19 cellular contexts compared by ENCODE assay signal in the genomic region with DNA sequence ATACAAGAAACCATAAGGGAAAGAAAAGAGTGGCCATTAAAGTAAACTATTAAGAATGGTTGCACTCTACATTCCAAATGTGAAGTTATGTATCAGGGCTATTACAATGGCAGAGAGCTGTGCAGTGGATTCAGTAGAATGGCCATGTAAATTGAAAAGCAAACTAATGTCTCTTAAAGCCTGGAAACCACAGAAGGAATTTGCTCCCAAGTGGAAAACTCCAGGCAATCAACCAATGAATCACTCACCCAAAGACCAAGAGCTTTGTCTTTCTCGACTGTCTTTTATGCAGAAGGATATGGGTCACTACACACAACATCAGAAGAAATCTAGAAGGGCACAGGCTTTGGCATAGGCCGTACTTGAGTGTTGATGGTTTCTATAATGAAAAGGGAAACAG.
DNase-seq lines count a peak whose midpoint lies in the region; ATAC-seq and TF ChIP-seq lines count a peak whose summit lies in the region.
"Had no signal": no experiment of that assay in that cellular context is flagged by ENCODE, and none has a peak within 500 bp of the region (broad histone marks: within the 10 kb centered on the region; RNA-seq: fewer than 3 reads in every experiment).

No MANE protein-coding gene starts in this region.

- peaks cover 4% of the 10 kb centered on the region for H3K4me1 ChIP-seq in endodermal cell (ENCODE audit: control insufficient read depth, insufficient read depth, low read length)
- H3K4me1 ChIP-seq: pancreas had no signal

- H3K9me3 Mint-ChIP-seq in endodermal cell (no peaks in the 10 kb centered on the region), glutamatergic neuron (ENCODE audit: unreplicated experiment) (peaks cover 6% of the 10 kb centered on the region)

- ATAC-seq in GM18861 (IDR thresholded peaks at IDR 0.05; ENCODE audit: unreplicated experiment), result no peak
- ATAC-seq: activated CD8-positive, alpha-beta memory T cell treated with anti-CD3 and anti-CD28 coated beads, Interleukin-2, amount 10 ng/mL, durations not matched to agents 7 days and 5 days; pancreas had no signal

- DNase-seq in DMS79 (lab: John Stamatoyannopoulos, UW), result peak; percentile 1
- peak; percentile 92 for DNase-seq in M059J (ENCODE audit: low read depth)
- no peak for DNase-seq in endodermal cell
- peak; percentile 65 for DNase-seq in myocyte (ENCODE audit: low read depth)
- DNase-seq in coronary artery (ENCODE audit: low spot score), result no peak
- no peak for DNase-seq in glutamatergic neuron
- DNase-seq in GM10248 (ENCODE audit: extremely low spot score), result no peak
- DNase-seq: activated CD8-positive, alpha-beta memory T cell treated with anti-CD3 and anti-CD28 coated beads, Interleukin-2, amount 10 ng/mL, durations not matched to agents 7 days and 5 days; activated naive CD4-positive, alpha-beta T cell; DND-41; effector memory CD4-positive, alpha-beta T cell; Karpas-422; midbrain; NCI-H1694; NCI-H524 treated with DMSO at 0.1 percent for 48 hours; pancreas; small intestine; stimulated activated naive CD4-positive, alpha-beta T cell had no signal

- H3K27me3 Mint-ChIP-seq in endodermal cell (ENCODE audit: insufficient read depth), result no peaks in the 10 kb centered on the region
- H3K27me3 Mint-ChIP-seq in glutamatergic neuron (ENCODE audit: unreplicated experiment), result peaks cover 3% of the 10 kb centered on the region
- H3K27me3 Mint-ChIP-seq: activated CD8-positive, alpha-beta memory T cell treated with anti-CD3 and anti-CD28 coated beads, Interleukin-2, amount 10 ng/mL, durations not matched to agents 7 days and 5 days had no signal

- CTCF ChIA-PET in GM10248 (lab: Yijun Ruan, JAX), result no interaction called here

- no peak overlapping the region for H3K4me3 ChIP-seq in endodermal cell (ENCODE audit: low read length)
- H3K4me3 ChIP-seq in coronary artery, result no peak overlapping the region
- H3K4me3 ChIP-seq: pancreas had no signal

- H3K27me3 ChIP-seq in endodermal cell (ENCODE audit: control insufficient read depth, insufficient read depth, low read length, poor library complexity, severe bottlenecking), result no peaks in the 10 kb centered on the region
- H3K27me3 ChIP-seq: pancreas had no signal

- peak overlapping the region; percentile 75 for H3K27ac ChIP-seq in endodermal cell (ENCODE audit: low read depth, low read length)
- H3K27ac ChIP-seq in coronary artery, result no peak overlapping the region
- H3K27ac ChIP-seq: pancreas had no signal

- no peaks in the 10 kb centered on the region for H3K9me3 ChIP-seq in endodermal cell (ENCODE audit: control insufficient read depth, low read length)
- H3K9me3 ChIP-seq: pancreas had no signal

- no peak overlapping the region for H3K4me3 Mint-ChIP-seq in endodermal cell
- H3K4me3 Mint-ChIP-seq in glutamatergic neuron (ENCODE audit: unreplicated experiment), result no peak overlapping the region
- H3K4me3 Mint-ChIP-seq: activated CD8-positive, alpha-beta memory T cell treated with anti-CD3 and anti-CD28 coated beads, Interleukin-2, amount 10 ng/mL, durations not matched to agents 7 days and 5 days had no signal

- peaks cover 11% of the 10 kb centered on the region for H3K4me1 Mint-ChIP-seq in endodermal cell
- peaks cover 13% of the 10 kb centered on the region for H3K4me1 Mint-ChIP-seq in glutamatergic neuron (ENCODE audit: low read depth, unreplicated experiment)
- H3K4me1 Mint-ChIP-seq: activated CD8-positive, alpha-beta memory T cell treated with anti-CD3 and anti-CD28 coated beads, Interleukin-2, amount 10 ng/mL, durations not matched to agents 7 days and 5 days had no signal

- H3K36me3 ChIP-seq in endodermal cell (ENCODE audit: control insufficient read depth, insufficient read depth, low read length), result peaks cover 26% of the 10 kb centered on the region
- H3K36me3 ChIP-seq: pancreas had no signal

- POLR2A ChIA-PET in GM10248 (lab: Yijun Ruan, JAX), result no interaction called here

- H3K9ac ChIP-seq in endodermal cell (ENCODE audit: extremely low read depth, low read length, poor library complexity, severe bottlenecking), result no peak overlapping the region

- H3K36me3 Mint-ChIP-seq in endodermal cell (ENCODE audit: low read depth) (peaks cover 7% of the 10 kb centered on the region), glutamatergic neuron (ENCODE audit: unreplicated experiment) (peaks cover 5% of the 10 kb centered on the region)
- H3K36me3 Mint-ChIP-seq: activated CD8-positive, alpha-beta memory T cell treated with anti-CD3 and anti-CD28 coated beads, Interleukin-2, amount 10 ng/mL, durations not matched to agents 7 days and 5 days had no signal

- H3K27ac Mint-ChIP-seq in endodermal cell, result no peak overlapping the region
- no peak overlapping the region for H3K27ac Mint-ChIP-seq in glutamatergic neuron (ENCODE audit: unreplicated experiment)
- H3K27ac Mint-ChIP-seq: activated CD8-positive, alpha-beta memory T cell treated with anti-CD3 and anti-CD28 coated beads, Interleukin-2, amount 10 ng/mL, durations not matched to agents 7 days and 5 days had no signal

- WGBS in endodermal cell (ENCODE audit: insufficient coverage in 1 of 2, insufficient read length in 1 of 2), 2 experiments, result 63% methylated on average over 2 of the region's 2 CpGs; no CpG with 5 or more reads in 1 of the 2 experiments

- TF ChIP-seq CTCF in endodermal cell (conservative IDR thresholded peaks at IDR 0.05) (no peak), coronary artery (IDR thresholded peaks at IDR 0.05) (no peak), glutamatergic neuron (IDR thresholded peaks at IDR 0.05; ENCODE audit: partially characterized antibody, unreplicated experiment) (no peak), GM10248 (IDR thresholded peaks at IDR 0.05; ENCODE audit: control extremely low read depth, extremely low read depth, low read depth, missing control alignments) (no peak)

Comparison
In these comparisons a context has a peak if more than half of its experiments do, and no peak if none do; other contexts are left out.
1. DNase-seq: peak in DMS79 (single experiment), M059J (single experiment) and myocyte (single experiment); none in endodermal cell (single experiment), coronary artery (single experiment), glutamatergic neuron (single experiment) and GM10248 (single experiment).